Comparison of ENCODE assay signal across 17 cellular contexts in genomic region chr12:109944561-109944960, GRCh38. TPM values are rescaled to one million over a fixed set of nuclear protein-coding genes. Genes with fewer than 3 reads are reported as not detected.
A peak's percentile ranks its signal among the peaks of the same experiment; 100 is the strongest.
DNase-seq lines count a peak whose midpoint lies in the region; ATAC-seq and TF ChIP-seq lines count a peak whose summit lies in the region.
"Had no signal": no experiment of that assay in that cellular context is flagged by ENCODE, and none has a peak within 500 bp of the region (broad histone marks: within the 10 kb centered on the region; RNA-seq: fewer than 3 reads in every experiment).

No MANE protein-coding gene starts in this region.

- no peak overlapping the region for H3K4me2 ChIP-seq in osteoblast (ENCODE audit: insufficient read depth, low read length)

- H3K27ac Mint-ChIP-seq in WTC11 (peak overlapping the region; percentile 91; the same call in 1 of the 2 replicates), glutamatergic neuron (ENCODE audit: unreplicated experiment) (peak overlapping the region; percentile 93)
- H3K27ac Mint-ChIP-seq: activated naive CD4-positive, alpha-beta T cell treated with anti-CD3 and anti-CD28 coated beads, Interleukin-2, amount 10 ng/mL, durations not matched to agents 7 days and 5 days; type B pancreatic cell had no signal

- POLR2A ChIA-PET in WTC11 (lab: Charles Lee), result no interaction called here

- no peak overlapping the region for H3K9ac ChIP-seq in HUES48 (ENCODE audit: low read depth, low read length)

- H3K27me3 ChIP-seq in HUES48 (ENCODE audit: control insufficient read depth, insufficient read depth, low read length), result no peaks in the 10 kb centered on the region
- H3K27me3 ChIP-seq in osteoblast (ENCODE audit: insufficient read depth, low read length), result no peaks in the 10 kb centered on the region
- no peaks in the 10 kb centered on the region for H3K27me3 ChIP-seq in stomach
- H3K27me3 ChIP-seq: ascending aorta, sigmoid colon had no signal

- CTCF ChIA-PET in WTC11 (lab: Charles Lee), result interaction anchor here (0.8 to 1.9 kb wide), 3 partner anchors 19 to 99 kb away, joined by 3 to 7 read pairs (median 6); no protein-coding TSS in a partner anchor

- 76 to 92% (median 82%) methylated on average over 3 of the region's 3 CpGs for WGBS in stomach, 5 donors

- TF ChIP-seq CTCF in WTC11 (IDR thresholded peaks at IDR 0.05) (no peak), glutamatergic neuron (IDR thresholded peaks at IDR 0.05; ENCODE audit: partially characterized antibody, unreplicated experiment) (no peak), osteoblast (IDR thresholded peaks at IDR 0.05; ENCODE audit: extremely low read depth, low read depth, low read length) (no peak), stomach (IDR thresholded peaks at IDR 0.05) (no peak)

- H3K27ac ChIP-seq in HUES48 (ENCODE audit: low read depth, low read length) (peak overlapping the region; percentile 7), osteoblast (ENCODE audit: low read depth, low read length) (peak overlapping the region; percentile 50), stomach (peak overlapping the region in 1 of 5 donors; percentile 37)

- H4K20me1 ChIP-seq in osteoblast (ENCODE audit: insufficient read depth, low read length), result no peaks in the 10 kb centered on the region

- H3K36me3 ChIP-seq in HUES48 (ENCODE audit: control insufficient read depth, insufficient read depth, low read length), result peaks cover 16% of the 10 kb centered on the region
- peaks cover 33% of the 10 kb centered on the region for H3K36me3 ChIP-seq in osteoblast (ENCODE audit: insufficient read depth, low read length)
- H3K36me3 ChIP-seq in stomach, result peaks cover 11 to 70% (median 52%) of the 10 kb centered on the region in 4 donors

- intact Hi-C loops in stomach (cut with DNase I; ENCODE audit: low total_unique reads), result no loop called here

- no peaks in the 10 kb centered on the region for H3K9me3 Mint-ChIP-seq in WTC11
- no peaks in the 10 kb centered on the region for H3K9me3 Mint-ChIP-seq in glutamatergic neuron (ENCODE audit: unreplicated experiment)
- H3K9me3 Mint-ChIP-seq: activated naive CD4-positive, alpha-beta T cell treated with anti-CD3 and anti-CD28 coated beads, Interleukin-2, amount 10 ng/mL, durations not matched to agents 7 days and 5 days; type B pancreatic cell had no signal

- H3K36me3 Mint-ChIP-seq in WTC11 (peaks cover 3% of the 10 kb centered on the region; the same call in 1 of the 2 replicates), glutamatergic neuron (ENCODE audit: unreplicated experiment) (no peaks in the 10 kb centered on the region)

- H3K4me3 ChIP-seq in HUES48 (ENCODE audit: low read depth, low read length) (no peak overlapping the region), osteoblast (ENCODE audit: insufficient read depth, low read length) (no peak overlapping the region), stomach (no peak overlapping the region)
- H3K4me3 ChIP-seq: ascending aorta, sigmoid colon had no signal

- H3K27me3 Mint-ChIP-seq in WTC11 (ENCODE audit: low read depth) (no peaks in the 10 kb centered on the region), glutamatergic neuron (ENCODE audit: unreplicated experiment) (no peaks in the 10 kb centered on the region)
- H3K27me3 Mint-ChIP-seq: activated naive CD4-positive, alpha-beta T cell treated with anti-CD3 and anti-CD28 coated beads, Interleukin-2, amount 10 ng/mL, durations not matched to agents 7 days and 5 days; type B pancreatic cell had no signal

- H3K9me3 ChIP-seq in HUES48 (ENCODE audit: control insufficient read depth, insufficient read depth, low read length) (no peaks in the 10 kb centered on the region), osteoblast (ENCODE audit: low read depth, low read length) (no peaks in the 10 kb centered on the region), stomach (no peaks in the 10 kb centered on the region)
- H3K9me3 ChIP-seq: ascending aorta, sigmoid colon had no signal

- no peak for TF ChIP-seq EP300 in stomach (IDR thresholded peaks at IDR 0.05)

- DNase-seq in WTC11 (ENCODE audit: low spot score), result no peak
- no peak for DNase-seq in glutamatergic neuron
- DNase-seq in osteoblast (ENCODE audit: insufficient read length, low spot score, missing footprints), result no peak
- no peak for DNase-seq in COLO829 (ENCODE audit: low spot score)
- DNase-seq in stomach, result no peak
- DNase-seq in AG08396 (ENCODE audit: low spot score), result no peak
- DNase-seq: activated naive CD4-positive, alpha-beta T cell treated with anti-CD3 and anti-CD28 coated beads, Interleukin-2, amount 10 ng/mL, durations not matched to agents 7 days and 5 days; activated T-cell treated with anti-CD3 and anti-CD28 coated beads for 4 hours; KBM-7; NCI-H2029; NCI-H446 treated with DMSO at 0.1 percent for 48 hours; sigmoid colon; stimulated activated CD4-positive, alpha-beta T cell treated with anti-CD3 and anti-CD28 coated beads, Interleukin-1b, Interleukin-23, amount 100 ng/mL, for 48 hours; stimulated activated naive CD8-positive, alpha-beta T cell treated with anti-CD3 and anti-CD28 coated beads, Interleukin-15, Interleukin-2, amounts not matched to agents 100 U/mL and 50 U/mL, for 24 hours had no signal

- peak overlapping the region; percentile 45; the same call in 1 of the 2 replicates for H3K4me3 Mint-ChIP-seq in WTC11
- no peak overlapping the region for H3K4me3 Mint-ChIP-seq in glutamatergic neuron (ENCODE audit: unreplicated experiment)
- H3K4me3 Mint-ChIP-seq: activated naive CD4-positive, alpha-beta T cell treated with anti-CD3 and anti-CD28 coated beads, Interleukin-2, amount 10 ng/mL, durations not matched to agents 7 days and 5 days had no signal

- no peak for ATAC-seq in WTC11
- ATAC-seq: stimulated activated naive CD8-positive, alpha-beta T cell treated with anti-CD3 and anti-CD28 coated beads, Interleukin-15, Interleukin-2, amounts not matched to agents 100 U/mL and 50 U/mL, for 24 hours had no signal

- TF ChIP-seq POLR2A in stomach (IDR thresholded peaks at IDR 0.05), result no peak

- H3K79me2 ChIP-seq in osteoblast (ENCODE audit: insufficient read depth, low read length), result peaks cover 11% of the 10 kb centered on the region

- peaks cover 30% of the 10 kb centered on the region for H3K4me1 Mint-ChIP-seq in WTC11
- peaks cover 29% of the 10 kb centered on the region for H3K4me1 Mint-ChIP-seq in glutamatergic neuron (ENCODE audit: low read depth, unreplicated experiment)

- H3K4me1 ChIP-seq in HUES48 (ENCODE audit: control insufficient read depth, insufficient read depth, low read length) (peaks cover 28% of the 10 kb centered on the region), osteoblast (ENCODE audit: insufficient read depth, low read length) (peaks cover 40% of the 10 kb centered on the region), stomach (peaks cover 0 to 55% (median 23%) of the 10 kb centered on the region in 4 donors)

- no peak overlapping the region for H2AFZ ChIP-seq in osteoblast (ENCODE audit: low read length)

TF ChIP-seq in WTC11, 78 proteins besides CTCF, POLR2A, EP300 and RAD21:
- no peak for TF ChIP-seq ZNF671 (CRISPR knock-in tag; IDR thresholded peaks at IDR 0.05)
- no peak for TF ChIP-seq GABPB1 (CRISPR knock-in tag; IDR thresholded peaks at IDR 0.05)
- TF ChIP-seq NFYB (CRISPR knock-in tag; conservative IDR thresholded peaks at IDR 0.05; ENCODE audit: low read depth), result no peak

RNA-seq across cellular contexts. Expression of gene TCHP, which starts 44.5 kb away (rescaled TPM):
- total RNA-seq in WTC11 (2021) (7.9 to 10.1 TPM (median 10.0 TPM) in 3 replicates), glutamatergic neuron (ENCODE audit: unreplicated experiment) (31.7 TPM), osteoblast (7.7 and 8.7 TPM in 2 replicates), stomach (10 to 100 TPM; 13.8 to 45.5 (median 28.3) TPM)
- polyA plus RNA-seq in stomach, result 10 to 100 TPM in 1 of 3 donors, 1 to 10 TPM in 2; 7.9 to 11.9 (median 8.8) TPM

RNA-seq across cellular contexts. Expression of gene GIT2, which starts 51.6 kb away (rescaled TPM):
- total RNA-seq in WTC11 (2021) (21.4 to 22.3 TPM (median 21.7 TPM) in 3 replicates), glutamatergic neuron (ENCODE audit: unreplicated experiment) (54.9 TPM), osteoblast (43.4 and 45.4 TPM in 2 replicates), stomach (10 to 100 TPM; 25.8 to 98.6 (median 61.0) TPM)
- 10 to 100 TPM in 1 of 3 donors, 1 to 10 TPM in 2; 6.4 to 10.6 (median 7.2) TPM for polyA plus RNA-seq in stomach

RNA-seq across cellular contexts. Expression of gene ANKRD13A, which starts 54.7 kb away (rescaled TPM):
- 17.6 to 22.4 TPM (median 18.3 TPM) in 3 replicates for total RNA-seq in WTC11 (2021)
- total RNA-seq in glutamatergic neuron (ENCODE audit: unreplicated experiment), result 139 TPM
- 94.1 and 113 TPM in 2 replicates for total RNA-seq in osteoblast
- 100 to 1,000 TPM in 1 of 5 donors, 10 to 100 TPM in 4; 17.7 to 150 (median 56.6) TPM for total RNA-seq in stomach
- polyA plus RNA-seq in stomach, result 10 to 100 TPM; 13.0 to 15.6 (median 13.6) TPM
